In the genomic region with DNA sequence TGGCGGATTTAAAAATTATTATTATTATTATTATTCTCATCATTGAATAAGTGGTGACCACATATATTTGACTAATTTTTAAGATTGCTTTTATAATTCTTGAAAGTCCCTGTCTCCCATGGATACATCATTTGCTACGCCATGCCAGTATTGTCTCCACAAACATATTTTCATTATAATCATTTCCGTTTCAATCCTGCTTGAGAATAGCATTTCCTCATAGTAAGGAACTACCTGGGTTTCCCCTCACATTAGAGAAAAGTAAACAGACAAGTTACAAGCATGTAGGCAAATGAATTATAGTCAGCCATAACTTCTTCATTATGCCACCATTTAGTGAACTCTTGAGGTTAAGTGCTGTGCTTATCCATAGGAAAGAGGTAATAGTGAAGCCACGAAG, we compare ENCODE assay signal across 35 cellular contexts.
"Had no signal": no experiment of that assay in that cellular context is flagged by ENCODE, and none has a peak within 500 bp of the region (broad histone marks: within the 10 kb centered on the region; RNA-seq: fewer than 3 reads in every experiment).

No MANE protein-coding gene starts in this region.

- H3K27me3 ChIP-seq: ascending aorta had no signal

- DNase-seq: activated B cell treated with CpG ODN at 0.5 μM for 24 hours; activated CD4-positive, alpha-beta memory T cell treated with anti-CD3 and anti-CD28 coated beads for 36 hours; activated CD4-positive, alpha-beta T cell treated with anti-CD3 and anti-CD28 coated beads for 4 hours; activated CD4-positive, alpha-beta T cell treated with anti-CD3 and anti-CD28 coated beads, Interleukin-2, amount 10 ng/mL, durations not matched to agents 24 days and 14 days; activated CD4-positive, alpha-beta T cell treated with anti-CD3 and anti-CD28 coated beads, Interleukin-2, amount 50 U/mL, for 1 hour; activated CD4-positive, alpha-beta T cell treated with anti-CD3 and anti-CD28 coated beads, Interleukin-2, amount 50 U/mL, for 4 hours; activated CD4-positive, CD25-positive, alpha-beta regulatory T cell treated with anti-CD3 and anti-CD28 coated beads, Interleukin-2, amount 50 U/mL, for 72 hours; activated CD8-positive, alpha-beta memory T cell treated with anti-CD3 and anti-CD28 coated beads for 24 hours; activated CD8-positive, alpha-beta memory T cell treated with anti-CD3 and anti-CD28 coated beads, Interleukin-2, amount 10 ng/mL, durations not matched to agents 7 days and 5 days; activated CD8-positive, alpha-beta memory T cell treated with anti-CD3 and anti-CD28 coated beads, Interleukin-2, amount 50 U/mL, for 48 hours; activated CD8-positive, alpha-beta T cell treated with anti-CD3 and anti-CD28 coated beads, Interleukin-2, amount 10 ng/mL, durations not matched to agents 7 days and 5 days; activated effector memory CD4-positive, alpha-beta T cell treated with Interleukin-2 at 50 U/mL for 16 hours; activated gamma-delta T cell; activated naive CD4-positive, alpha-beta T cell treated with anti-CD3 and anti-CD28 coated beads, Interleukin-2, amount 10 ng/mL, durations not matched to agents 7 days and 5 days; activated naive CD4-positive, alpha-beta T cell treated with Interleukin-2 at 50 U/mL for 16 hours; activated naive CD8-positive, alpha-beta T cell treated with anti-CD3 and anti-CD28 coated beads, Interleukin-2, amount 10 ng/mL, durations not matched to agents 7 days and 5 days; activated naive CD8-positive, alpha-beta T cell treated with anti-CD3 and anti-CD28 coated beads, Interleukin-2, amount 50 U/mL, for 24 hours; activated T-cell treated with anti-CD3 and anti-CD28 coated beads, Interleukin-2, amount 50 U/mL, for 24 hours; activated T-cell treated with anti-CD3 and anti-CD28 coated beads, Interleukin-2, amount 50 U/mL, for 48 hours; amygdala; anterior cingulate cortex; central memory CD4-positive, alpha-beta T cell; cerebellar nuclear complex; T-helper 1 cell; T-helper 2 cell; T-helper 9 cell had no signal

- H3K27ac Mint-ChIP-seq: activated B cell treated with CpG ODN at 0.5 μM for 24 hours; activated CD4-positive, alpha-beta memory T cell treated with anti-CD3 and anti-CD28 coated beads for 36 hours; activated CD4-positive, alpha-beta T cell treated with anti-CD3 and anti-CD28 coated beads, Interleukin-2, amount 10 ng/mL, durations not matched to agents 24 days and 14 days; activated CD8-positive, alpha-beta memory T cell treated with anti-CD3 and anti-CD28 coated beads, Interleukin-2, amount 10 ng/mL, durations not matched to agents 7 days and 5 days; activated CD8-positive, alpha-beta T cell treated with anti-CD3 and anti-CD28 coated beads, Interleukin-2, amount 10 ng/mL, durations not matched to agents 7 days and 5 days; activated naive CD4-positive, alpha-beta T cell treated with anti-CD3 and anti-CD28 coated beads, Interleukin-2, amount 10 ng/mL, durations not matched to agents 7 days and 5 days; activated naive CD4-positive, alpha-beta T cell treated with anti-CD3 and anti-CD28 coated beads, Interleukin-2, amount 50 U/mL, for 24 hours; activated naive CD8-positive, alpha-beta T cell; activated naive CD8-positive, alpha-beta T cell treated with anti-CD3 and anti-CD28 coated beads, Interleukin-2, amount 10 ng/mL, durations not matched to agents 7 days and 5 days; activated naive CD8-positive, alpha-beta T cell treated with anti-CD3 and anti-CD28 coated beads, Interleukin-2, amount 50 U/mL, for 24 hours; activated T-cell treated with anti-CD3 and anti-CD28 coated beads, Interleukin-2, amount 50 U/mL, for 24 hours; activated T-helper 2 cell treated with anti-CD3 and anti-CD28 coated beads, Interferon-gamma antibody, Interleukin-2, Interleukin-4, amounts not matched to agents 10 μg/mL and 5 μg/mL and 100 μg/mL, durations not matched to agents 14 hours and 24 hours and 36 hours; brain; T-helper 1 cell treated with Interleukin-12 subunit alpha and Interleukin-12 subunit beta and Interleukin-4 antibody, amounts not matched to agents 30 μg/mL and 1 μg/mL, for 36 hours; T-helper 2 cell treated with Interferon-gamma antibody and Interleukin-4, amounts not matched to agents 5 μg/mL and 100 μg/mL, for 36 hours had no signal

- FAIRE-seq: TTC549 had no signal

- ATAC-seq: activated CD8-positive, alpha-beta memory T cell treated with anti-CD3 and anti-CD28 coated beads, Interleukin-2, amount 10 ng/mL, durations not matched to agents 7 days and 5 days; activated CD8-positive, alpha-beta T cell treated with anti-CD3 and anti-CD28 coated beads, Interleukin-2, amount 10 ng/mL, durations not matched to agents 7 days and 5 days; activated naive CD8-positive, alpha-beta T cell treated with anti-CD3 and anti-CD28 coated beads, Interleukin-2, amount 50 U/mL, for 24 hours had no signal

- H3K36me3 Mint-ChIP-seq: activated CD4-positive, alpha-beta memory T cell treated with anti-CD3 and anti-CD28 coated beads for 36 hours; activated CD8-positive, alpha-beta memory T cell treated with anti-CD3 and anti-CD28 coated beads, Interleukin-2, amount 10 ng/mL, durations not matched to agents 7 days and 5 days; activated naive CD4-positive, alpha-beta T cell treated with anti-CD3 and anti-CD28 coated beads, Interleukin-2, amount 10 ng/mL, durations not matched to agents 7 days and 5 days; activated naive CD4-positive, alpha-beta T cell treated with anti-CD3 and anti-CD28 coated beads, Interleukin-2, amount 50 U/mL, for 24 hours; activated naive CD8-positive, alpha-beta T cell; activated naive CD8-positive, alpha-beta T cell treated with anti-CD3 and anti-CD28 coated beads, Interleukin-2, amount 10 ng/mL, durations not matched to agents 7 days and 5 days; brain had no signal

- H3K27ac ChIP-seq: ascending aorta, VCaP had no signal

- H3K4me3 ChIP-seq: ascending aorta had no signal

- H3K4me1 Mint-ChIP-seq: activated B cell treated with CpG ODN at 0.5 μM for 24 hours; activated CD4-positive, alpha-beta T cell treated with anti-CD3 and anti-CD28 coated beads, Interleukin-2, amount 10 ng/mL, durations not matched to agents 24 days and 14 days; activated CD8-positive, alpha-beta memory T cell treated with anti-CD3 and anti-CD28 coated beads, Interleukin-2, amount 10 ng/mL, durations not matched to agents 7 days and 5 days; activated naive CD4-positive, alpha-beta T cell treated with anti-CD3 and anti-CD28 coated beads, Interleukin-2, amount 10 ng/mL, durations not matched to agents 7 days and 5 days; activated naive CD4-positive, alpha-beta T cell treated with anti-CD3 and anti-CD28 coated beads, Interleukin-2, amount 50 U/mL, for 24 hours; activated naive CD8-positive, alpha-beta T cell treated with anti-CD3 and anti-CD28 coated beads, Interleukin-2, amount 10 ng/mL, durations not matched to agents 7 days and 5 days; activated naive CD8-positive, alpha-beta T cell treated with anti-CD3 and anti-CD28 coated beads, Interleukin-2, amount 50 U/mL, for 24 hours had no signal

- H3K36me3 ChIP-seq: ascending aorta had no signal

- H3K27me3 Mint-ChIP-seq: activated B cell treated with CpG ODN at 0.5 μM for 24 hours; activated CD4-positive, alpha-beta memory T cell treated with anti-CD3 and anti-CD28 coated beads for 36 hours; activated CD4-positive, alpha-beta T cell treated with anti-CD3 and anti-CD28 coated beads, Interleukin-2, amount 10 ng/mL, durations not matched to agents 24 days and 14 days; activated CD8-positive, alpha-beta memory T cell treated with anti-CD3 and anti-CD28 coated beads, Interleukin-2, amount 10 ng/mL, durations not matched to agents 7 days and 5 days; activated naive CD4-positive, alpha-beta T cell treated with anti-CD3 and anti-CD28 coated beads, Interleukin-2, amount 10 ng/mL, durations not matched to agents 7 days and 5 days; activated naive CD4-positive, alpha-beta T cell treated with anti-CD3 and anti-CD28 coated beads, Interleukin-2, amount 50 U/mL, for 24 hours; activated naive CD8-positive, alpha-beta T cell treated with anti-CD3 and anti-CD28 coated beads, Interleukin-2, amount 10 ng/mL, durations not matched to agents 7 days and 5 days; activated naive CD8-positive, alpha-beta T cell treated with anti-CD3 and anti-CD28 coated beads, Interleukin-2, amount 50 U/mL, for 24 hours; activated T-cell treated with anti-CD3 and anti-CD28 coated beads, Interleukin-2, amount 50 U/mL, for 24 hours had no signal

- H3K4me1 ChIP-seq: ascending aorta had no signal

- H3K4me3 Mint-ChIP-seq: activated B cell treated with CpG ODN at 0.5 μM for 24 hours; activated CD4-positive, alpha-beta memory T cell treated with anti-CD3 and anti-CD28 coated beads for 36 hours; activated CD4-positive, alpha-beta T cell treated with anti-CD3 and anti-CD28 coated beads, Interleukin-2, amount 10 ng/mL, durations not matched to agents 24 days and 14 days; activated CD8-positive, alpha-beta memory T cell treated with anti-CD3 and anti-CD28 coated beads, Interleukin-2, amount 10 ng/mL, durations not matched to agents 7 days and 5 days; activated CD8-positive, alpha-beta T cell treated with anti-CD3 and anti-CD28 coated beads, Interleukin-2, amount 10 ng/mL, durations not matched to agents 7 days and 5 days; activated naive CD4-positive, alpha-beta T cell treated with anti-CD3 and anti-CD28 coated beads, Interleukin-2, amount 10 ng/mL, durations not matched to agents 7 days and 5 days; activated naive CD4-positive, alpha-beta T cell treated with anti-CD3 and anti-CD28 coated beads, Interleukin-2, amount 50 U/mL, for 24 hours; activated naive CD8-positive, alpha-beta T cell; activated naive CD8-positive, alpha-beta T cell treated with anti-CD3 and anti-CD28 coated beads, Interleukin-2, amount 10 ng/mL, durations not matched to agents 7 days and 5 days; activated naive CD8-positive, alpha-beta T cell treated with anti-CD3 and anti-CD28 coated beads, Interleukin-2, amount 50 U/mL, for 24 hours; activated T-cell treated with anti-CD3 and anti-CD28 coated beads, Interleukin-2, amount 50 U/mL, for 24 hours; brain; T-helper 1 cell treated with Interleukin-12 subunit alpha and Interleukin-12 subunit beta and Interleukin-4 antibody, amounts not matched to agents 30 μg/mL and 1 μg/mL, for 36 hours; T-helper 2 cell treated with Interferon-gamma antibody and Interleukin-4, amounts not matched to agents 5 μg/mL and 100 μg/mL, for 36 hours had no signal

- H3K9me3 Mint-ChIP-seq: activated B cell treated with CpG ODN at 0.5 μM for 24 hours; activated CD4-positive, alpha-beta memory T cell treated with anti-CD3 and anti-CD28 coated beads for 36 hours; activated CD4-positive, alpha-beta T cell treated with anti-CD3 and anti-CD28 coated beads, Interleukin-2, amount 10 ng/mL, durations not matched to agents 24 days and 14 days; activated naive CD4-positive, alpha-beta T cell treated with anti-CD3 and anti-CD28 coated beads, Interleukin-2, amount 10 ng/mL, durations not matched to agents 7 days and 5 days; activated naive CD4-positive, alpha-beta T cell treated with anti-CD3 and anti-CD28 coated beads, Interleukin-2, amount 50 U/mL, for 24 hours; activated naive CD8-positive, alpha-beta T cell treated with anti-CD3 and anti-CD28 coated beads, Interleukin-2, amount 10 ng/mL, durations not matched to agents 7 days and 5 days; activated T-helper 2 cell treated with anti-CD3 and anti-CD28 coated beads, Interferon-gamma antibody, Interleukin-2, Interleukin-4, amounts not matched to agents 10 μg/mL and 5 μg/mL and 100 μg/mL, durations not matched to agents 14 hours and 24 hours and 36 hours; brain; T-helper 2 cell treated with Interferon-gamma antibody and Interleukin-4, amounts not matched to agents 5 μg/mL and 100 μg/mL, for 36 hours had no signal
